Comparison of ENCODE assay signal across 27 cellular contexts in the genomic region with DNA sequence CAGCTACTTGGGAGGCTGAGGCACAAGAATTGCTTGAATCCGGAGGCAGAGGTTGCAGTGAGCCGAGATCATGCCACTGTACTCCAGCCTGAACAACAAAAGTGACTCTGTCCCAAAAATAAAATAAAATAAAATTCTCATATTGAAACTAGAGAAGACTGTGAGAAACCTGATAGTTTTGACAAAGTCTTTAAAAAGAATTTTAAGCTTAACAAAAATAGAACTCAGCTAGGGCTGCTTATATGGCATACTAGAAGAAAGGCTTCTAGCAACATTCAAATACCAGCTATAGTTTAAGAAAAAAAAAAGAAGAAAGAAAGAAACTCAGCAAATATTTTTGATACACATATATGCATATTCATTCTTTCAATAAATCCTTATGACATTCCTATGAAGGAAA.
"Had no signal": no experiment of that assay in that cellular context is flagged by ENCODE, and none has a peak within 500 bp of the region (broad histone marks: within the 10 kb centered on the region; RNA-seq: fewer than 3 reads in every experiment).

No MANE protein-coding gene starts in this region.

- H3K27ac ChIP-seq: colonic mucosa, coronary artery, dorsolateral prefrontal cortex, epithelial cell of prostate, esophagus muscularis mucosa, esophagus squamous epithelium, foreskin keratinocyte, gastroesophageal sphincter, heart left ventricle had no signal

- ATAC-seq: effector memory CD8-positive, alpha-beta T cell; esophagus mucosa; foreskin keratinocyte; gastroesophageal sphincter; heart left ventricle had no signal

- DNase-seq: colonic mucosa; cortex of kidney; dermis blood vessel endothelial cell; dorsolateral prefrontal cortex; effector CD4-positive, alpha-beta T cell; effector CD8-positive, alpha-beta T cell; effector memory CD4-positive, alpha-beta T cell; effector memory CD8-positive, alpha-beta T cell; endodermal cell; erythroblast; esophagus squamous epithelium; foreskin fibroblast; foreskin keratinocyte; foreskin melanocyte; glutamatergic neuron; head of caudate nucleus; heart left ventricle had no signal

- H3K4me1 ChIP-seq: colonic mucosa, esophagus muscularis mucosa, esophagus squamous epithelium, foreskin keratinocyte, gastroesophageal sphincter, heart left ventricle had no signal

- H3K9me3 ChIP-seq: colonic mucosa, esophagus muscularis mucosa, esophagus squamous epithelium, gastroesophageal sphincter had no signal

- H3K27ac Mint-ChIP-seq: dendritic cell treated with granulocyte-macrophage colony-stimulating factor and Interleukin-4, amounts not matched to agents 40 ng/mL and 50 ng/mL, for 4 days; effector memory CD8-positive, alpha-beta T cell; endodermal cell had no signal

- FAIRE-seq: colon, endometrium, endothelial cell of umbilical vein, frontal cortex had no signal

- H3K4me3 Mint-ChIP-seq: dendritic cell treated with granulocyte-macrophage colony-stimulating factor and Interleukin-4, amounts not matched to agents 40 ng/mL and 50 ng/mL, for 4 days; effector memory CD8-positive, alpha-beta T cell; endodermal cell had no signal

- H3K9me3 Mint-ChIP-seq: dendritic cell treated with granulocyte-macrophage colony-stimulating factor and Interleukin-4, amounts not matched to agents 40 ng/mL and 50 ng/mL, for 4 days; effector memory CD8-positive, alpha-beta T cell had no signal

- H3K4me3 ChIP-seq: colonic mucosa, coronary artery, dorsolateral prefrontal cortex, esophagus muscularis mucosa, esophagus squamous epithelium, gastroesophageal sphincter, heart left ventricle had no signal

- H3K27me3 ChIP-seq: colonic mucosa, dorsolateral prefrontal cortex, esophagus muscularis mucosa, esophagus squamous epithelium, foreskin keratinocyte, gastroesophageal sphincter, heart left ventricle had no signal
